8 cellular contexts compared by ENCODE assay signal in genomic region chr1:28915036-28915895, GRCh38. TPM values are rescaled to one million over a fixed set of nuclear protein-coding genes. Genes with fewer than 3 reads are reported as not detected.
DNase-seq lines count a peak whose midpoint lies in the region; ATAC-seq and TF ChIP-seq lines count a peak whose summit lies in the region.

No MANE protein-coding gene starts in this region.

- DNase-seq in DMS53 (lab: John Stamatoyannopoulos, UW) (peak; percentile 85), OCI-M1 (lab: John Stamatoyannopoulos, UW) (peak; percentile 73), foreskin keratinocyte (peak; percentile 35 to 62), progenitor cell of endocrine pancreas (ENCODE audit: low spot score, unreplicated experiment) (no peak)
- peak; percentile 45 for DNase-seq in activated T-helper 2 cell treated with anti-CD3 and anti-CD28 coated beads, Interferon-gamma antibody, Interleukin-2, Interleukin-4, amounts not matched to agents 10 μg/mL and 5 μg/mL and 100 μg/mL, durations not matched to agents 14 hours and 24 hours and 36 hours (ENCODE audit: low spot score)

- H3K4me3 Mint-ChIP-seq in activated T-helper 2 cell treated with anti-CD3 and anti-CD28 coated beads, Interferon-gamma antibody, Interleukin-2, Interleukin-4, amounts not matched to agents 10 μg/mL and 5 μg/mL and 100 μg/mL, durations not matched to agents 14 hours and 24 hours and 36 hours (ENCODE audit: low read depth), result peak overlapping the region; percentile 91
- H3K4me3 Mint-ChIP-seq in progenitor cell of endocrine pancreas (ENCODE audit: low read depth), result peak overlapping the region; percentile 98

- H3K9me3 Mint-ChIP-seq in activated T-helper 2 cell treated with anti-CD3 and anti-CD28 coated beads, Interferon-gamma antibody, Interleukin-2, Interleukin-4, amounts not matched to agents 10 μg/mL and 5 μg/mL and 100 μg/mL, durations not matched to agents 14 hours and 24 hours and 36 hours, result no peaks in the 10 kb centered on the region
- H3K9me3 Mint-ChIP-seq in progenitor cell of endocrine pancreas (ENCODE audit: low read depth), result no peaks in the 10 kb centered on the region

- intact Hi-C loops in activated T-helper 2 cell treated with anti-CD3 and anti-CD28 coated beads, Interferon-gamma antibody, Interleukin-2, Interleukin-4, amounts not matched to agents 10 μg/mL and 5 μg/mL and 100 μg/mL, durations not matched to agents 14 hours and 24 hours and 36 hours (cut with micrococcal nuclease), result loop anchor here (1.0 to 10.0 kb wide), 2 partner anchors 47 to 210 kb away; partner anchors contain the start of gene TMEM200B

- H3K4me1 Mint-ChIP-seq in activated T-helper 2 cell treated with anti-CD3 and anti-CD28 coated beads, Interferon-gamma antibody, Interleukin-2, Interleukin-4, amounts not matched to agents 10 μg/mL and 5 μg/mL and 100 μg/mL, durations not matched to agents 14 hours and 24 hours and 36 hours (ENCODE audit: low read depth), result peaks cover 40% of the 10 kb centered on the region
- peaks cover 23% of the 10 kb centered on the region for H3K4me1 Mint-ChIP-seq in progenitor cell of endocrine pancreas (ENCODE audit: low read depth)

- no peaks in the 10 kb centered on the region for H3K27me3 Mint-ChIP-seq in activated T-helper 2 cell treated with anti-CD3 and anti-CD28 coated beads, Interferon-gamma antibody, Interleukin-2, Interleukin-4, amounts not matched to agents 10 μg/mL and 5 μg/mL and 100 μg/mL, durations not matched to agents 14 hours and 24 hours and 36 hours (ENCODE audit: low read depth)
- no peaks in the 10 kb centered on the region for H3K27me3 Mint-ChIP-seq in progenitor cell of endocrine pancreas

- peak overlapping the region; percentile 91 for H3K27ac Mint-ChIP-seq in activated T-helper 2 cell treated with anti-CD3 and anti-CD28 coated beads, Interferon-gamma antibody, Interleukin-2, Interleukin-4, amounts not matched to agents 10 μg/mL and 5 μg/mL and 100 μg/mL, durations not matched to agents 14 hours and 24 hours and 36 hours
- peak overlapping the region; percentile 99 for H3K27ac Mint-ChIP-seq in progenitor cell of endocrine pancreas

- no peaks in the 10 kb centered on the region for H3K4me1 ChIP-seq in foreskin keratinocyte

- ATAC-seq in HG02642 (IDR thresholded peaks at IDR 0.05; ENCODE audit: poor library complexity, unreplicated experiment) (peak; percentile 5), foreskin keratinocyte (peak; percentile 13), HG03097 (IDR thresholded peaks at IDR 0.05; ENCODE audit: low FRiP score, unreplicated experiment) (no peak), HG03457 (IDR thresholded peaks at IDR 0.05; ENCODE audit: unreplicated experiment) (no peak)

- H3K36me3 Mint-ChIP-seq in activated T-helper 2 cell treated with anti-CD3 and anti-CD28 coated beads, Interferon-gamma antibody, Interleukin-2, Interleukin-4, amounts not matched to agents 10 μg/mL and 5 μg/mL and 100 μg/mL, durations not matched to agents 14 hours and 24 hours and 36 hours (ENCODE audit: low read depth), result peaks cover 20% of the 10 kb centered on the region
- H3K36me3 Mint-ChIP-seq in progenitor cell of endocrine pancreas (ENCODE audit: insufficient read depth), result no peaks in the 10 kb centered on the region

- H3K27me3 ChIP-seq in foreskin keratinocyte, result no peaks in the 10 kb centered on the region

- TF ChIP-seq CTCF in foreskin keratinocyte (conservative IDR thresholded peaks at IDR 0.05) (no peak), progenitor cell of endocrine pancreas (IDR thresholded peaks at IDR 0.05; ENCODE audit: unreplicated experiment) (no peak)

- no peak overlapping the region for H3K27ac ChIP-seq in foreskin keratinocyte

RNA-seq across cellular contexts. Expression of gene EPB41, which starts 0.9 kb away (rescaled TPM):
- 62.6 and 68.0 TPM in 2 replicates for total RNA-seq in activated T-helper 2 cell treated with anti-CD3 and anti-CD28 coated beads, Interferon-gamma antibody, Interleukin-2, Interleukin-4, amounts not matched to agents 10 μg/mL and 5 μg/mL and 100 μg/mL, durations not matched to agents 14 hours and 24 hours and 36 hours
- total RNA-seq in foreskin keratinocyte (16.1 and 16.8 TPM in 2 replicates), progenitor cell of endocrine pancreas (96.2 and 102 TPM in 2 replicates)
- polyA plus RNA-seq in foreskin keratinocyte, result 3.3 and 3.7 TPM in 2 replicates

Comparison
In these comparisons a context has a peak if more than half of its experiments do, and no peak if none do; other contexts are left out.
1. ATAC-seq: peak in HG02642 (single experiment) and foreskin keratinocyte (single experiment); none in HG03097 (single experiment) and HG03457 (single experiment).